Comparison of ENCODE assay signal across 8 cellular contexts in the genomic region with DNA sequence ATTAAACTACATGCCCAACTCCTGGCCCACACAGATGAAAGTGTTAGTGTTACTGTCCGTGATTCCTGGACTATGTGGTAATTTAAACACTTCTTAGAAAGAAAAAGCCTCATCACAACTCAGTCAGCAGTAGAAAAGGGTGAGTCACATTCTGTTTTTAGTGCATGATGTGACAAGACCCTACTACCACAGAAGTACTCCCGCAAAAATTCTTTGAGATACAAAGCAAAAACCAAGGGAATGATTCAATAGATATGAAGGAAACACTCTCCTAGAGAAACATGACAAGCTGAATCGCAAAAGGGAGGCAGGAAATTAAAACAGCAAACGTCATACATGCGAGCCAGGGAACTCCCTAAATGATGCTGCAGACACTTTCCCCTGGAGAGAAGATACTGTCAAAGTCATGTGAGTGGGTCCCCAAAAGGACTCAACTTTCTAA. TPM values are rescaled to one million over a fixed set of nuclear protein-coding genes. Genes with fewer than 3 reads are reported as not detected.
DNase-seq lines count a peak whose midpoint lies in the region; ATAC-seq and TF ChIP-seq lines count a peak whose summit lies in the region.

No MANE protein-coding gene starts in this region.

- H3K27me3 ChIP-seq in right cardiac atrium (ENCODE audit: control insufficient read depth, insufficient read depth), result no peaks in the 10 kb centered on the region

- TF ChIP-seq CTCF in omental fat pad (IDR thresholded peaks at IDR 0.05), result no peak

- 44% methylated on average over 5 of the region's 5 CpGs for WGBS in right cardiac atrium

- intact Hi-C loops in right cardiac atrium (cut with DNase I), result no loop called here

- H3K4me3 ChIP-seq in right cardiac atrium (ENCODE audit: low read length), result no peak overlapping the region

- no peak overlapping the region for H3K27ac ChIP-seq in right cardiac atrium (ENCODE audit: low read length)

- DNase-seq in GM04504 (ENCODE audit: low read depth), result peak; percentile 74
- DNase-seq in amniotic epithelial cell (ENCODE audit: low read depth), result peak; percentile 96
- no peak for DNase-seq in omental fat pad (ENCODE audit: low spot score)
- no peak for DNase-seq in NCI-H1694 (lab: John Stamatoyannopoulos, UW)
- no peak for DNase-seq in HUDEP-2 (lab: John Stamatoyannopoulos, UW; ENCODE audit: unreplicated experiment in 76 of 76)
- DNase-seq in activated effector memory CD4-positive, alpha-beta T cell treated with anti-CD3 and anti-CD28 coated beads, Interleukin-2, amount 50 U/mL, for 16 hours, result no peak
- DNase-seq in right cardiac atrium, result no peak

- no peaks in the 10 kb centered on the region for H3K9me3 ChIP-seq in right cardiac atrium (ENCODE audit: control insufficient read depth, low read length)

- ATAC-seq in HG03135 (IDR thresholded peaks at IDR 0.05; ENCODE audit: unreplicated experiment), result peak; percentile 26
- ATAC-seq in omental fat pad (ENCODE audit: low FRiP score), result peak; percentile 35
- no peak for ATAC-seq in right cardiac atrium

- peaks cover 10% of the 10 kb centered on the region for H3K4me1 ChIP-seq in right cardiac atrium (ENCODE audit: control insufficient read depth, insufficient read depth, low read length)

RNA-seq across cellular contexts. Expression of gene SNN, which starts 14.4 kb away (rescaled TPM):
- 10 to 100 TPM; 25.9 to 52.2 (median 41.9) TPM for total RNA-seq in omental fat pad
- 10 to 100 TPM; 24.8 to 33.3 (median 26.1) TPM for total RNA-seq in right cardiac atrium
- 24.4 TPM for polyA plus RNA-seq in right cardiac atrium

RNA-seq across cellular contexts. Expression of gene TXNDC11, which starts 60.0 kb away (rescaled TPM):
- 10 to 100 TPM; 40.2 to 53.0 (median 49.1) TPM for total RNA-seq in omental fat pad
- total RNA-seq in right cardiac atrium, result 10 to 100 TPM; 22.0 to 29.4 (median 23.9) TPM
- polyA plus RNA-seq in right cardiac atrium, result 25.8 TPM

Comparison
In these comparisons a context has a peak if more than half of its experiments do, and no peak if none do; other contexts are left out.
1. DNase-seq: peak in GM04504 (single experiment) and amniotic epithelial cell (single experiment); none in omental fat pad (single experiment), NCI-H1694 (single experiment), HUDEP-2 (0 of 76), activated effector memory CD4-positive, alpha-beta T cell treated with anti-CD3 and anti-CD28 coated beads, Interleukin-2, amount 50 U/mL, for 16 hours (single experiment) and right cardiac atrium (0 of 3).
2. ATAC-seq: peak in HG03135 (single experiment) and omental fat pad (single experiment); none in right cardiac atrium (0 of 2).